9 cellular contexts compared by ENCODE assay signal in the genomic region with DNA sequence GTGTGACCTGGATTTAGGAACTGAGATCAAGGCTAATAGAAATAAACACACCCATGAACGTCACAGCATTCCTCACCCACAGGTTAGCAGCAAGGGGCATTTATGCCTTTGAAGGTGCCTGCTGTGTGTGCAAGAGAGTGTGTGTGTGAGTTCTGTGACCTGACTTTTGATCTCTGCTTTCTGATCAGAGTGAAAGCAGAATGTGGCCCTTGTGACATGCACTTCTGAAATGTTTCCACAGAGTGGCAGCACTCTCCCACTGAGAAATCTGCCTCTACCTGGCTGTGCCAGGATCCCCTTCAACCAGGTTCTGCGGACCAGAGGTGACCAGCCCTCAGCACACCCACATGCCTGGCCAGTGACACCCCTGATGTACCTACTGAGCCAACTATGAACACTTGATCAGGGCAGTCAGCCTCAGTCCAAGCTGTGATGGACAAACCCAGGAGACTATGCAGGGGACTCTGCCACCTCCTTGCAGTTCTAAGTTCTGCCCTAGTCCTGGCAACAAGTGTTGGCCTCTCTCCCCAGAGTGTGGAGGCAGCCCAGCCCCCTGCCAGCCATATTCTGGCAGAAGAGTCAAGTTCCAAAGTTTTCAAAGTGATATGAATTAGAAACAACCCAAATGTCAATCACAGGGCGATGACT. TPM values are rescaled to one million over a fixed set of nuclear protein-coding genes. Genes with fewer than 3 reads are reported as not detected.
DNase-seq lines count a peak whose midpoint lies in the region; ATAC-seq and TF ChIP-seq lines count a peak whose summit lies in the region.
"Had no signal": no experiment of that assay in that cellular context is flagged by ENCODE, and none has a peak within 500 bp of the region (broad histone marks: within the 10 kb centered on the region; RNA-seq: fewer than 3 reads in every experiment).

No MANE protein-coding gene starts in this region.

- H3K4me3 ChIP-seq in gastroesophageal sphincter (no peak overlapping the region), psoas muscle (no peak overlapping the region)

- no peak for TF ChIP-seq EP300 in gastroesophageal sphincter (IDR thresholded peaks at IDR 0.05)

- no peak for TF ChIP-seq POLR2A in gastroesophageal sphincter (IDR thresholded peaks at IDR 0.05)

- intact Hi-C loops in psoas muscle (cut with DNase I), result loop anchor here in 1 of 2 donors (1.0 kb wide), 1 partner anchor 189 kb away; no protein-coding TSS in a partner anchor

- ATAC-seq in GM21515 (IDR thresholded peaks at IDR 0.05; ENCODE audit: unreplicated experiment) (peak; percentile 57), gastroesophageal sphincter (no peak), psoas muscle (peak; percentile 50 to 72 (median 58))

- H3K27me3 ChIP-seq in gastroesophageal sphincter (peaks cover 5% of the 10 kb centered on the region), psoas muscle (ENCODE audit: insufficient read depth in 3 of 3, low read length in 2 of 3) (peaks cover 0 to 6% (median 0%) of the 10 kb centered on the region in 3 donors)

- DNase-seq in DMS79 treated with DMSO at 0.1 percent for 48 hours (lab: John Stamatoyannopoulos, UW) (peak; percentile 48), DMS79 (lab: John Stamatoyannopoulos, UW) (no peak), LoVo (ENCODE audit: low spot score) (peak; percentile 18), psoas muscle (no peak), NCI-H187 treated with DMSO at 0.1 percent for 48 hours (lab: John Stamatoyannopoulos, UW) (no peak)

- no peaks in the 10 kb centered on the region for H3K36me3 ChIP-seq in gastroesophageal sphincter
- H3K36me3 ChIP-seq in psoas muscle (ENCODE audit: insufficient read depth in 1 of 2, low read depth in 1 of 2), result peaks cover 0 to 6% of the 10 kb centered on the region in 2 donors

- 38 to 58% methylated on average over 2 of the region's 3 CpGs for WGBS in gastroesophageal sphincter (ENCODE audit: low coverage in 1 of 2), 2 donors
- WGBS in psoas muscle, 3 donors, result 35 to 55% (median 35%) methylated on average over 3 of the region's 3 CpGs

- H3K4me1 ChIP-seq in gastroesophageal sphincter, result no peaks in the 10 kb centered on the region
- H3K4me1 ChIP-seq in psoas muscle, result peaks cover 9% of the 10 kb centered on the region

- peak; percentile 90 for TF ChIP-seq CTCF in VCaP (conservative IDR thresholded peaks at IDR 0.05)
- peak in 3 of 4 experiments; percentile 24 to 56 (median 33) for TF ChIP-seq CTCF in gastroesophageal sphincter (IDR thresholded peaks at IDR 0.05)
- peak; percentile 71 for TF ChIP-seq CTCF in psoas muscle (IDR thresholded peaks at IDR 0.05)

- H3K9me3 ChIP-seq in gastroesophageal sphincter (no peaks in the 10 kb centered on the region), psoas muscle (no peaks in the 10 kb centered on the region)

- no peak overlapping the region for H3K27ac ChIP-seq in VCaP
- H3K27ac ChIP-seq in gastroesophageal sphincter, result no peak overlapping the region
- H3K27ac ChIP-seq in psoas muscle, result no peak overlapping the region

RNA-seq across cellular contexts. Expression of gene RXRG, which starts 41.0 kb away (rescaled TPM):
- total RNA-seq in gastroesophageal sphincter (1 to 10 TPM; 2.4 to 6.4 (median 2.7) TPM), psoas muscle (10 to 100 TPM in 2 of 4 donors, 1 to 10 TPM in 2; 2.8 to 20.4 (median 10.7) TPM)
- polyA plus RNA-seq in psoas muscle, result 10 to 100 TPM in 2 of 3 donors, 1 to 10 TPM in 1; 7.1 to 45.9 (median 17.4) TPM
- total RNA-seq: pulmonary artery endothelial cell had no signal

RNA-seq across cellular contexts. Expression of gene LMX1A, which starts 47.4 kb away (rescaled TPM):
- total RNA-seq in gastroesophageal sphincter (1 to 10 TPM in 1 of 4 donors, under 1 TPM in 3; 0.13 to 1.1 (median 0.51) TPM), psoas muscle (under 1 TPM in 2 of 4 donors, not detected in 2; 0.25 to 0.36 TPM)
- polyA plus RNA-seq in psoas muscle, result under 1 TPM in 2 of 3 donors, not detected in 1; 0.04 to 0.07 TPM
- total RNA-seq: pulmonary artery endothelial cell had no signal

Comparison
In these comparisons a context has a peak if more than half of its experiments do, and no peak if none do; other contexts are left out.
1. DNase-seq: peak in DMS79 treated with DMSO at 0.1 percent for 48 hours (single experiment) and LoVo (single experiment); none in DMS79 (single experiment), psoas muscle (0 of 2) and NCI-H187 treated with DMSO at 0.1 percent for 48 hours (single experiment).
2. CTCF ChIP-seq: peak in every context shown above with its lines; median percentile 90 in VCaP; 71 in psoas muscle; 33 in gastroesophageal sphincter.